Comparison of ENCODE assay signal across 13 cellular contexts in the genomic region with DNA sequence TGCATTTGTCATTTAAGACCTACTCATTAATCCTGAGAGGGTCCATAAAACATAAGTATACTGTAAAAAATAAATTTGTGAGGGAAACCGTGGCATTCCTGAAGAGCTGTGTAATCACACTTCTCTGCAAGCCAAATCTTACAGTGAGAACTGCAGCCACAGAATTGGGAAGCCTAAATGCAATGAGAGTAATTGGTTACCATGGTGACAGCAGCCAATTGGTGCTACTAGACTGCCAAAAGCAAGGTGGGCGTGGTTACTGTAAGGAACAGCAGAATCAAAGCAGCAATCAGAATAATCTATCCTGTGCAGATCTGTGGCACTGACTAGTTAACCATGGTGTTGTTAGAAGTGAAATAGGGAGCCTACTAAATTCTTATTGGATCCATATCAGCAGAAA.
DNase-seq lines count a peak whose midpoint lies in the region; ATAC-seq and TF ChIP-seq lines count a peak whose summit lies in the region.
"Had no signal": no experiment of that assay in that cellular context is flagged by ENCODE, and none has a peak within 500 bp of the region (broad histone marks: within the 10 kb centered on the region; RNA-seq: fewer than 3 reads in every experiment).

No MANE protein-coding gene starts in this region.

- no peak for TF ChIP-seq CTCF in WTC11 (IDR thresholded peaks at IDR 0.05)

- CTCF ChIA-PET in WTC11 (lab: Charles Lee): no interaction called here

- peak; percentile 93 for ATAC-seq in WTC11
- ATAC-seq: naive thymus-derived CD4-positive, alpha-beta T cell had no signal

- no peak overlapping the region for H3K4me3 Mint-ChIP-seq in WTC11
- H3K4me3 Mint-ChIP-seq: activated naive CD4-positive, alpha-beta T cell treated with anti-CD3 and anti-CD28 coated beads, Interleukin-2, amount 10 ng/mL, durations not matched to agents 7 days and 5 days; naive thymus-derived CD4-positive, alpha-beta T cell had no signal

- H3K9me3 Mint-ChIP-seq in WTC11: peaks cover 10% of the 10 kb centered on the region
- H3K9me3 Mint-ChIP-seq: activated naive CD4-positive, alpha-beta T cell treated with anti-CD3 and anti-CD28 coated beads, Interleukin-2, amount 10 ng/mL, durations not matched to agents 7 days and 5 days had no signal

- no peak overlapping the region for H3K4me3 ChIP-seq in Jurkat, Clone E6-1 (ENCODE audit: low read length)
- H3K4me3 ChIP-seq: tibial artery had no signal

- in situ Hi-C loops in ACHN (cut with HindIII; ENCODE audit: low pct_ligation_motif_present, low pct_unique_long_range_greater_than_20kb, low sequenced_read_pairs): no loop called here

- DNase-seq in DMS 273 (lab: John Stamatoyannopoulos, UW; ENCODE audit: unreplicated experiment): peak; percentile 62
- peak; percentile 0 for DNase-seq in Jurkat, Clone E6-1 (ENCODE audit: low read depth, low spot score)
- DNase-seq in WTC11 (ENCODE audit: low spot score): peak; percentile 18
- DNase-seq in iPS DF 19.7 (ENCODE audit: low read depth, low spot score): peak; percentile 35
- no peak for DNase-seq in activated gamma-delta T cell (lab: John Stamatoyannopoulos, UW)
- DNase-seq in UCSD-AML1 (lab: John Stamatoyannopoulos, UW; ENCODE audit: unreplicated experiment): no peak
- DNase-seq in HuH-7 (ENCODE audit: low spot score): no peak
- DNase-seq in ACHN: no peak
- DNase-seq: activated naive CD4-positive, alpha-beta T cell treated with anti-CD3 and anti-CD28 coated beads, Interleukin-2, amount 10 ng/mL, durations not matched to agents 7 days and 5 days; BE2C; naive thymus-derived CD4-positive, alpha-beta T cell; NCI-H1694 treated with DMSO at 0.1 percent for 48 hours; tibial artery had no signal

- no peaks in the 10 kb centered on the region for H3K27me3 Mint-ChIP-seq in WTC11 (ENCODE audit: low read depth)
- H3K27me3 Mint-ChIP-seq: activated naive CD4-positive, alpha-beta T cell treated with anti-CD3 and anti-CD28 coated beads, Interleukin-2, amount 10 ng/mL, durations not matched to agents 7 days and 5 days; naive thymus-derived CD4-positive, alpha-beta T cell had no signal

- no peak overlapping the region for H3K27ac Mint-ChIP-seq in WTC11
- H3K27ac Mint-ChIP-seq: activated naive CD4-positive, alpha-beta T cell treated with anti-CD3 and anti-CD28 coated beads, Interleukin-2, amount 10 ng/mL, durations not matched to agents 7 days and 5 days; naive thymus-derived CD4-positive, alpha-beta T cell had no signal

- peaks cover 14% of the 10 kb centered on the region for H3K4me1 Mint-ChIP-seq in WTC11
- H3K4me1 Mint-ChIP-seq: activated naive CD4-positive, alpha-beta T cell treated with anti-CD3 and anti-CD28 coated beads, Interleukin-2, amount 10 ng/mL, durations not matched to agents 7 days and 5 days; naive thymus-derived CD4-positive, alpha-beta T cell had no signal

- peaks cover 5% of the 10 kb centered on the region for H3K36me3 Mint-ChIP-seq in WTC11
- H3K36me3 Mint-ChIP-seq: activated naive CD4-positive, alpha-beta T cell treated with anti-CD3 and anti-CD28 coated beads, Interleukin-2, amount 10 ng/mL, durations not matched to agents 7 days and 5 days; naive thymus-derived CD4-positive, alpha-beta T cell had no signal

- POLR2A ChIA-PET in WTC11 (lab: Charles Lee): no interaction called here

TF ChIP-seq in WTC11, 78 proteins besides CTCF, POLR2A, EP300 and RAD21 (continues in another document):
- TF ChIP-seq ZNF416 (CRISPR knock-in tag; IDR thresholded peaks at IDR 0.05): no peak
- TF ChIP-seq NR3C1 (CRISPR knock-in tag; conservative IDR thresholded peaks at IDR 0.05; ENCODE audit: low read depth): no peak
- no peak for TF ChIP-seq ATF1 (CRISPR knock-in tag; IDR thresholded peaks at IDR 0.05)
- no peak for TF ChIP-seq EMX1 (CRISPR knock-in tag; IDR thresholded peaks at IDR 0.05)
- TF ChIP-seq, protein P1, sequence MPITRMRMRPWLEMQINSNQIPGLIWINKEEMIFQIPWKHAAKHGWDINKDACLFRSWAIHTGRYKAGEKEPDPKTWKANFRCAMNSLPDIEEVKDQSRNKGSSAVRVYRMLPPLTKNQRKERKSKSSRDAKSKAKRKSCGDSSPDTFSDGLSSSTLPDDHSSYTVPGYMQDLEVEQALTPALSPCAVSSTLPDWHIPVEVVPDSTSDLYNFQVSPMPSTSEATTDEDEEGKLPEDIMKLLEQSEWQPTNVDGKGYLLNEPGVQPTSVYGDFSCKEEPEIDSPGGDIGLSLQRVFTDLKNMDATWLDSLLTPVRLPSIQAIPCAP (CRISPR knock-in tag; IDR thresholded peaks at IDR 0.05): no peak
- TF ChIP-seq, protein P2, sequence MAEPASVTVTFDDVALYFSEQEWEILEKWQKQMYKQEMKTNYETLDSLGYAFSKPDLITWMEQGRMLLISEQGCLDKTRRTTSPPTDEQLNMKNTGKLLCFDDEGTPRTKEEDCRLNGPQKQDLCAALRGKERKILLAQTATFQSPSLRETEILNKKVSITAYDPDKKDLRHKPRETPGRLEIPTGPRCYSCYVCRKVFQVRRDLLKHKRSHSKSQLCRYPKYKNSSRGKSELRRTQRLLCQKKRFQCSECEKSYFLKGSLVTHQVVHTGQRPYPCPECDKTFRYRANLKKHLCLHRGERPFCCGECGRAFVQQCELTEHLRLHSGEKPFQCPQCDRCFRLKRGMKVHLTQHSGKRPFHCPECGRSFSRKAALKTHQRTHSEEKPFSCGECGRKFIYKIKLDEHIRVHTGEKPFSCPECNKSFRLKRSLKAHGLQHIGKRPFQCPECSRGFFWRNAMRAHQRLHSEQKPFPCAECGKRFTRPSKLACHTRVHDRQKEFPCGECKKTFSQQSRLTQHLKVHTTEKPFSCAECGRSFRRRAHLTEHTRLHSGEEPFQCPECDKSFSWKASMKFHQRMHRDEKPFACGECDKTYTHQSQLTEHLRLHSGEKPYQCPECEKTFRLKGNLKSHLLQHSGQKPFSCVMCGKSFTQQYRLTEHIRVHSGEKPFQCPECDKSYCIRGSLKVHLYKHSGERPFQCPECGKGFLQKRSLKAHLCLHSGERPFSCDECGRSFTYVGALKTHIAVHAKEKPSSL (CRISPR knock-in tag; conservative IDR thresholded peaks at IDR 0.05): no peak
- TF ChIP-seq ZNF671 (CRISPR knock-in tag; IDR thresholded peaks at IDR 0.05): no peak
- TF ChIP-seq ZNF138 (CRISPR knock-in tag; conservative IDR thresholded peaks at IDR 0.05): no peak
- no peak for TF ChIP-seq MXD4 (CRISPR knock-in tag; IDR thresholded peaks at IDR 0.05; ENCODE audit: borderline replicate concordance)
- no peak for TF ChIP-seq OVOL2 (CRISPR knock-in tag; IDR thresholded peaks at IDR 0.05; ENCODE audit: borderline replicate concordance)
- no peak for TF ChIP-seq USF2 (CRISPR knock-in tag; IDR thresholded peaks at IDR 0.05)
- no peak for TF ChIP-seq E2F1 (CRISPR knock-in tag; IDR thresholded peaks at IDR 0.05)
- TF ChIP-seq MYBL2 (CRISPR knock-in tag; IDR thresholded peaks at IDR 0.05): no peak
- no peak for TF ChIP-seq FOXP4 (CRISPR knock-in tag; IDR thresholded peaks at IDR 0.05)
- TF ChIP-seq ZNF423 (CRISPR knock-in tag; IDR thresholded peaks at IDR 0.05): no peak
- TF ChIP-seq TCF7 (CRISPR knock-in tag; IDR thresholded peaks at IDR 0.05; ENCODE audit: low read depth): no peak

Comparison
In these comparisons a context has a peak if more than half of its experiments do, and no peak if none do; other contexts are left out.
1. DNase-seq: peak in DMS 273 (single experiment), Jurkat, Clone E6-1 (single experiment), WTC11 (single experiment) and iPS DF 19.7 (single experiment); none in activated gamma-delta T cell (single experiment), UCSD-AML1 (single experiment), HuH-7 (single experiment) and ACHN (single experiment).